26 cellular contexts compared by ENCODE assay signal in the genomic region with DNA sequence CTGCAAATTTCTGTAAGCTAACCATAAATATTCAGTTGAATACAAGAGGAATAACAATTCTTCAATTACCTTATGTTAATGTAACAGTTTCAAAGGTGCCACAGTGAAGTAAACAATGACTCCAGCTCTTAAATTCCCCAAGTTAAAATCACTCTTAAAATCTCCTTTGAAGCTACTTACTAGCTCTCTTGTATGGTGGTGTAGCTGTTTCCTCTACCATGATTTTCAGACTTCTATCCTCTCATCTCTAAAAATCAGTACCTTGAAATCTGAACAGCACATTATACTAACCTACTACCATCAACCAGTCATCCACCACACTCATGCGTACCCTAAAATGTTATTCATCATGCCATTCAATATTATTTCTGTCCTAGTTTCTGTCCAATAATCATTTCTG.
"Had no signal": no experiment of that assay in that cellular context is flagged by ENCODE, and none has a peak within 500 bp of the region (broad histone marks: within the 10 kb centered on the region; RNA-seq: fewer than 3 reads in every experiment).

No MANE protein-coding gene starts in this region.

- H3K4me3 Mint-ChIP-seq: effector memory CD8-positive, alpha-beta T cell; memory B cell; mesothelial cell of epicardium; naive B cell; nephron; neural progenitor cell; stimulated activated naive CD8-positive, alpha-beta T cell treated with anti-CD3 and anti-CD28 coated beads, Interleukin-15, amount 100 ng/mL, for 72 hours had no signal

- H3K27me3 ChIP-seq: neural progenitor cell, right atrium auricular region, suprapubic skin, transverse colon, upper lobe of right lung, uterus had no signal

- H3K9me3 ChIP-seq: mucosa of descending colon, right atrium auricular region, suprapubic skin, transverse colon, upper lobe of right lung, uterus had no signal

- DNase-seq: dermis blood vessel endothelial cell; effector memory CD8-positive, alpha-beta T cell; hypothalamus; kidney; mucosa of descending colon; naive B cell; stimulated activated CD4-positive, alpha-beta T cell treated with anti-CD3 and anti-CD28 coated beads, Interleukin-12 subunit alpha, Interleukin-12 subunit beta, amount 100 ng/mL, for 4 hours; stimulated activated CD4-positive, alpha-beta T cell treated with anti-CD3 and anti-CD28 coated beads, Interleukin-1b, Interleukin-23, amount 100 ng/mL, for 48 hours; stimulated activated CD4-positive, alpha-beta T cell treated with anti-CD3 and anti-CD28 coated beads, Interleukin-4, amount 100 ng/mL, for 1 hour; stimulated activated CD8-positive, alpha-beta memory T cell treated with anti-CD3 and anti-CD28 coated beads, Interleukin-4, amount 100 ng/mL, for 48 hours; stimulated activated naive CD4-positive, alpha-beta T cell; stimulated activated naive CD8-positive, alpha-beta T cell treated with anti-CD3 and anti-CD28 coated beads, Interleukin-15, amount 100 ng/mL, for 72 hours; transverse colon; upper lobe of right lung; uterus had no signal

- H3K36me3 Mint-ChIP-seq: naive B cell had no signal

- H3K36me3 ChIP-seq: neural progenitor cell, right atrium auricular region, suprapubic skin, transverse colon, upper lobe of right lung, uterus had no signal

- ATAC-seq: effector memory CD8-positive, alpha-beta T cell; mucosa of descending colon; stimulated activated naive CD8-positive, alpha-beta T cell treated with anti-CD3 and anti-CD28 coated beads, Interleukin-15, amount 100 ng/mL, for 72 hours; upper lobe of right lung had no signal

- H3K9ac ChIP-seq: neural progenitor cell, parathyroid adenoma had no signal

- H3K27ac Mint-ChIP-seq: effector memory CD8-positive, alpha-beta T cell; memory B cell; mesothelial cell of epicardium; naive B cell; nephron; neural progenitor cell; progenitor cell of endocrine pancreas; stimulated activated naive CD8-positive, alpha-beta T cell treated with anti-CD3 and anti-CD28 coated beads, Interleukin-15, amount 100 ng/mL, for 72 hours had no signal

- H3K27me3 Mint-ChIP-seq: effector memory CD8-positive, alpha-beta T cell; memory B cell; naive B cell; progenitor cell of endocrine pancreas; stimulated activated naive CD8-positive, alpha-beta T cell treated with anti-CD3 and anti-CD28 coated beads, Interleukin-15, amount 100 ng/mL, for 72 hours had no signal

- H3K27ac ChIP-seq: coronary artery, neural progenitor cell, parathyroid adenoma, suprapubic skin, transverse colon, upper lobe of right lung had no signal

- H3K4me3 ChIP-seq: coronary artery, lung, mucosa of descending colon, neural progenitor cell, right atrium auricular region, smooth muscle cell, suprapubic skin, transverse colon, upper lobe of right lung, uterus had no signal

- H3K9me3 Mint-ChIP-seq: effector memory CD8-positive, alpha-beta T cell; memory B cell; mesothelial cell of epicardium; naive B cell; nephron; stimulated activated naive CD8-positive, alpha-beta T cell treated with anti-CD3 and anti-CD28 coated beads, Interleukin-15, amount 100 ng/mL, for 72 hours had no signal
